Comparison of ENCODE assay signal across 20 cellular contexts in genomic region chr6:147016440-147016839, GRCh38.
DNase-seq lines count a peak whose midpoint lies in the region; ATAC-seq and TF ChIP-seq lines count a peak whose summit lies in the region.
"Had no signal": no experiment of that assay in that cellular context is flagged by ENCODE, and none has a peak within 500 bp of the region (broad histone marks: within the 10 kb centered on the region; RNA-seq: fewer than 3 reads in every experiment).

No MANE protein-coding gene starts in this region.

- no peak overlapping the region for H3K4me3 Mint-ChIP-seq in activated CD4-positive, alpha-beta T cell treated with anti-CD3 and anti-CD28 coated beads for 36 hours
- H3K4me3 Mint-ChIP-seq in activated CD4-positive, alpha-beta T cell treated with anti-CD3 and anti-CD28 coated beads, Interleukin-2, amount 10 ng/mL, durations not matched to agents 24 days and 14 days: no peak overlapping the region
- H3K4me3 Mint-ChIP-seq in activated naive CD8-positive, alpha-beta T cell treated with anti-CD3 and anti-CD28 coated beads, Interleukin-2, amount 50 U/mL, for 24 hours: no peak overlapping the region
- no peak overlapping the region for H3K4me3 Mint-ChIP-seq in osteocyte (ENCODE audit: unreplicated experiment)
- H3K4me3 Mint-ChIP-seq: CD14-positive monocyte; CD4-positive, alpha-beta memory T cell; GM23338; HFFc6 had no signal

- H3K4me3 ChIP-seq in MM.1S (ENCODE audit: low read length): no peak overlapping the region
- H3K4me3 ChIP-seq: A549, GM23338 had no signal

- no peaks in the 10 kb centered on the region for H3K9me3 ChIP-seq in MM.1S (replicated peaks; ENCODE audit: insufficient read depth, low read length)
- H3K9me3 ChIP-seq: A549 had no signal

- no peak overlapping the region for H2AFZ ChIP-seq in MM.1S (ENCODE audit: low read length)
- H2AFZ ChIP-seq: GM23338 had no signal

- peaks cover 9% of the 10 kb centered on the region for H3K4me1 Mint-ChIP-seq in activated CD4-positive, alpha-beta T cell treated with anti-CD3 and anti-CD28 coated beads for 36 hours
- H3K4me1 Mint-ChIP-seq in activated CD4-positive, alpha-beta T cell treated with anti-CD3 and anti-CD28 coated beads, Interleukin-2, amount 10 ng/mL, durations not matched to agents 24 days and 14 days: no peaks in the 10 kb centered on the region
- H3K4me1 Mint-ChIP-seq in activated naive CD8-positive, alpha-beta T cell treated with anti-CD3 and anti-CD28 coated beads, Interleukin-2, amount 50 U/mL, for 24 hours: peaks cover 10% of the 10 kb centered on the region
- H3K4me1 Mint-ChIP-seq in osteocyte (ENCODE audit: unreplicated experiment): no peaks in the 10 kb centered on the region
- H3K4me1 Mint-ChIP-seq: CD14-positive monocyte, GM23338 had no signal

- H3K4me2 ChIP-seq in MM.1S (ENCODE audit: low read depth, low read length): no peak overlapping the region
- H3K4me2 ChIP-seq: A549, GM23338 had no signal

- POLR2A ChIA-PET in activated CD4-positive, alpha-beta T cell treated with anti-CD3 and anti-CD28 coated beads for 36 hours (lab: Charles Lee): no interaction called here
- POLR2A ChIA-PET in RWPE1 (lab: Yijun Ruan, JAX; ENCODE audit: low non-redundant PET): no interaction called here

- CTCF ChIA-PET in activated CD4-positive, alpha-beta T cell treated with anti-CD3 and anti-CD28 coated beads for 36 hours (lab: Charles Lee): no interaction called here
- CTCF ChIA-PET in RWPE1 (lab: Yijun Ruan, JAX): no interaction called here

- H3K4me1 ChIP-seq in MM.1S (ENCODE audit: low read length): no peaks in the 10 kb centered on the region

- DNase-seq in activated CD4-positive, alpha-beta T cell treated with anti-CD3 and anti-CD28 coated beads for 36 hours: peak; percentile 5
- no peak for DNase-seq in activated CD4-positive, alpha-beta T cell treated with anti-CD3 and anti-CD28 coated beads, Interleukin-2, amount 10 ng/mL, durations not matched to agents 24 days and 14 days
- DNase-seq in MM.1S: peak; percentile 14
- DNase-seq in activated naive CD8-positive, alpha-beta T cell treated with anti-CD3 and anti-CD28 coated beads, Interleukin-2, amount 50 U/mL, for 24 hours: no peak
- DNase-seq in stimulated activated naive CD8-positive, alpha-beta T cell treated with anti-CD3 and anti-CD28 coated beads, Interleukin-15, Interleukin-2, amounts not matched to agents 100 U/mL and 50 U/mL, for 24 hours: no peak
- no peak for DNase-seq in retina
- no peak for DNase-seq in RWPE1 (ENCODE audit: low spot score)
- no peak for DNase-seq in osteocyte (ENCODE audit: extremely low spot score, unreplicated experiment)
- DNase-seq: AML-193; CD4-positive, alpha-beta memory T cell; DMS153; DMS79 treated with DMSO at 0.1 percent for 48 hours; GF-D8; HCEC 1CT; HFFc6 had no signal

- no peaks in the 10 kb centered on the region for H3K9me3 Mint-ChIP-seq in activated CD4-positive, alpha-beta T cell treated with anti-CD3 and anti-CD28 coated beads for 36 hours (ENCODE audit: low read depth)
- peaks cover 4% of the 10 kb centered on the region for H3K9me3 Mint-ChIP-seq in activated CD4-positive, alpha-beta T cell treated with anti-CD3 and anti-CD28 coated beads, Interleukin-2, amount 10 ng/mL, durations not matched to agents 24 days and 14 days
- no peaks in the 10 kb centered on the region for H3K9me3 Mint-ChIP-seq in activated naive CD8-positive, alpha-beta T cell treated with anti-CD3 and anti-CD28 coated beads, Interleukin-2, amount 50 U/mL, for 24 hours
- H3K9me3 Mint-ChIP-seq in osteocyte (ENCODE audit: unreplicated experiment): no peaks in the 10 kb centered on the region
- H3K9me3 Mint-ChIP-seq: CD14-positive monocyte; CD4-positive, alpha-beta memory T cell; GM23338; HFFc6 had no signal

- H3K27me3 Mint-ChIP-seq in activated CD4-positive, alpha-beta T cell treated with anti-CD3 and anti-CD28 coated beads for 36 hours: no peaks in the 10 kb centered on the region
- no peaks in the 10 kb centered on the region for H3K27me3 Mint-ChIP-seq in activated CD4-positive, alpha-beta T cell treated with anti-CD3 and anti-CD28 coated beads, Interleukin-2, amount 10 ng/mL, durations not matched to agents 24 days and 14 days
- H3K27me3 Mint-ChIP-seq in activated naive CD8-positive, alpha-beta T cell treated with anti-CD3 and anti-CD28 coated beads, Interleukin-2, amount 50 U/mL, for 24 hours: no peaks in the 10 kb centered on the region
- H3K27me3 Mint-ChIP-seq in osteocyte (ENCODE audit: unreplicated experiment): no peaks in the 10 kb centered on the region

- TF ChIP-seq CTCF in MM.1S (IDR thresholded peaks at IDR 0.05; ENCODE audit: low read length) (no peak), RWPE1 (conservative IDR thresholded peaks at IDR 0.05; ENCODE audit: low read depth) (no peak), osteocyte (IDR thresholded peaks at IDR 0.05) (no peak)

- ATAC-seq in activated CD4-positive, alpha-beta T cell treated with anti-CD3 and anti-CD28 coated beads for 36 hours: peak; percentile 47
- peak; percentile 40 for ATAC-seq in activated naive CD8-positive, alpha-beta T cell treated with anti-CD3 and anti-CD28 coated beads, Interleukin-2, amount 50 U/mL, for 24 hours
- ATAC-seq in stimulated activated naive CD8-positive, alpha-beta T cell treated with anti-CD3 and anti-CD28 coated beads, Interleukin-15, Interleukin-2, amounts not matched to agents 100 U/mL and 50 U/mL, for 24 hours: peak; percentile 55
- ATAC-seq: A549, HepG2 had no signal

- no peak overlapping the region for H3K27ac Mint-ChIP-seq in activated CD4-positive, alpha-beta T cell treated with anti-CD3 and anti-CD28 coated beads for 36 hours
- no peak overlapping the region for H3K27ac Mint-ChIP-seq in activated CD4-positive, alpha-beta T cell treated with anti-CD3 and anti-CD28 coated beads, Interleukin-2, amount 10 ng/mL, durations not matched to agents 24 days and 14 days
- H3K27ac Mint-ChIP-seq in activated naive CD8-positive, alpha-beta T cell treated with anti-CD3 and anti-CD28 coated beads, Interleukin-2, amount 50 U/mL, for 24 hours: no peak overlapping the region
- no peak overlapping the region for H3K27ac Mint-ChIP-seq in osteocyte (ENCODE audit: unreplicated experiment)
- H3K27ac Mint-ChIP-seq: CD4-positive, alpha-beta memory T cell; GM23338; HFFc6 had no signal

- no peak overlapping the region for H3K9ac ChIP-seq in MM.1S (ENCODE audit: low read length)

- no peak overlapping the region for H3K27ac ChIP-seq in MM.1S (ENCODE audit: low read length)
- H3K27ac ChIP-seq in RWPE1: no peak overlapping the region
- H3K27ac ChIP-seq: 22Rv1 had no signal

- intact Hi-C loops in activated CD4-positive, alpha-beta T cell treated with anti-CD3 and anti-CD28 coated beads for 36 hours (cut with DNase I, micrococcal nuclease): no loop called here
- intact Hi-C loops in activated CD4-positive, alpha-beta T cell treated with anti-CD3 and anti-CD28 coated beads, Interleukin-2, amount 10 ng/mL, durations not matched to agents 24 days and 14 days (cut with micrococcal nuclease): no loop called here

- no peaks in the 10 kb centered on the region for H3F3A ChIP-seq in MM.1S (ENCODE audit: insufficient read depth, low read length)

- no peaks in the 10 kb centered on the region for H3K36me3 Mint-ChIP-seq in activated CD4-positive, alpha-beta T cell treated with anti-CD3 and anti-CD28 coated beads for 36 hours (ENCODE audit: low read depth)
- no peaks in the 10 kb centered on the region for H3K36me3 Mint-ChIP-seq in activated CD4-positive, alpha-beta T cell treated with anti-CD3 and anti-CD28 coated beads, Interleukin-2, amount 10 ng/mL, durations not matched to agents 24 days and 14 days (ENCODE audit: low read depth)
- no peaks in the 10 kb centered on the region for H3K36me3 Mint-ChIP-seq in activated naive CD8-positive, alpha-beta T cell treated with anti-CD3 and anti-CD28 coated beads, Interleukin-2, amount 50 U/mL, for 24 hours (ENCODE audit: low read depth)
- no peaks in the 10 kb centered on the region for H3K36me3 Mint-ChIP-seq in osteocyte (ENCODE audit: unreplicated experiment)
- H3K36me3 Mint-ChIP-seq: CD14-positive monocyte; CD4-positive, alpha-beta memory T cell had no signal

- no peaks in the 10 kb centered on the region for H4K20me1 ChIP-seq in MM.1S (ENCODE audit: insufficient read depth, low read length)

- H3K27me3 ChIP-seq in MM.1S (replicated peaks; ENCODE audit: insufficient read depth, low read length): no peaks in the 10 kb centered on the region

- no peaks in the 10 kb centered on the region for H3K36me3 ChIP-seq in MM.1S (replicated peaks; ENCODE audit: insufficient read depth, low read length)

- no peaks in the 10 kb centered on the region for H3K79me2 ChIP-seq in MM.1S (ENCODE audit: low read length)

- no peaks in the 10 kb centered on the region for H3K9me2 ChIP-seq in MM.1S (replicated peaks; ENCODE audit: insufficient read depth, low read length)

Comparison
In these comparisons a context has a peak if more than half of its experiments do, and no peak if none do; other contexts are left out.
1. DNase-seq: peak in activated CD4-positive, alpha-beta T cell treated with anti-CD3 and anti-CD28 coated beads for 36 hours (single experiment) and MM.1S (single experiment); none in activated CD4-positive, alpha-beta T cell treated with anti-CD3 and anti-CD28 coated beads, Interleukin-2, amount 10 ng/mL, durations not matched to agents 24 days and 14 days (single experiment), activated naive CD8-positive, alpha-beta T cell treated with anti-CD3 and anti-CD28 coated beads, Interleukin-2, amount 50 U/mL, for 24 hours (single experiment), stimulated activated naive CD8-positive, alpha-beta T cell treated with anti-CD3 and anti-CD28 coated beads, Interleukin-15, Interleukin-2, amounts not matched to agents 100 U/mL and 50 U/mL, for 24 hours (single experiment), retina (single experiment), RWPE1 (single experiment) and osteocyte (single experiment).
2. Peak in every context shown above with its lines, with median percentiles within 50 percentile points of each other: ATAC-seq.